In genomic region chr3:38346584-38347410, GRCh38 we compare ENCODE assay signal across 9 cellular contexts. TPM values are rescaled to one million over a fixed set of nuclear protein-coding genes. Genes with fewer than 3 reads are reported as not detected.
A peak's percentile ranks its signal among the peaks of the same experiment; 100 is the strongest.
DNase-seq lines count a peak whose midpoint lies in the region; ATAC-seq lines count a peak whose summit lies in the region.
"Had no signal": no experiment of that assay in that cellular context is flagged by ENCODE, and none has a peak within 500 bp of the region (broad histone marks: within the 10 kb centered on the region; RNA-seq: fewer than 3 reads in every experiment).

Gene XYLB, plus strand, starts transcription at chr3:38346785. Its CDS starts 84 bp downstream, at chr3:38346869.

- H3K4me1 ChIP-seq in duodenal mucosa (ENCODE audit: control insufficient read depth in 1 of 2, insufficient read depth in 2 of 2, low read length in 2 of 2) = peaks cover 5 to 9% of the 10 kb centered on the region in 2 donors

- H3K27me3 ChIP-seq in duodenal mucosa (ENCODE audit: control insufficient read depth in 1 of 2, insufficient read depth in 2 of 2, low read length in 2 of 2) = no peaks in the 10 kb centered on the region

- peak within 1 kb of the TSS; percentile 78 to 85 for H3K4me3 ChIP-seq in duodenal mucosa (ENCODE audit: low read depth in 1 of 2, low read length in 2 of 2)

- H3K36me3 ChIP-seq in duodenal mucosa (ENCODE audit: control insufficient read depth in 1 of 2, insufficient read depth in 2 of 2, low read length in 2 of 2) = peaks cover 0 to 3% of the 10 kb centered on the region in 2 donors

- H3K27ac ChIP-seq in duodenal mucosa (ENCODE audit: low read depth, low read length) = peak within 1 kb of the TSS; percentile 30
- H3K27ac ChIP-seq: epithelial cell of prostate had no signal

- peak within 1 kb of the TSS; percentile 69 to 72 for H3K9ac ChIP-seq in duodenal mucosa (ENCODE audit: low read depth in 1 of 2, low read length in 2 of 2)

- peak; percentile 85 for DNase-seq in Ammon's horn (ENCODE audit: low spot score)
- peak; percentile 68 for DNase-seq in NCI-H510A (lab: John Stamatoyannopoulos, UW)
- peak; percentile 57 to 60 for DNase-seq in activated CD4-positive, alpha-beta T cell treated with anti-CD3 and anti-CD28 coated beads, Interleukin-2, amount 50 U/mL, for 4 hours
- peak; percentile 84 to 87 for DNase-seq in lung microvascular endothelial cell (ENCODE audit: low read depth in 2 of 2)
- peak; percentile 39 to 65 (median 58) for DNase-seq in stimulated activated CD4-positive, alpha-beta T cell treated with anti-CD3 and anti-CD28 coated beads, TNF-alpha, amount 100 ng/mL, for 4 hours (ENCODE audit: low read depth in 3 of 3)

- ATAC-seq in GM18868 (IDR thresholded peaks at IDR 0.05; ENCODE audit: unreplicated experiment) (peak; percentile 98), HG03097 (IDR thresholded peaks at IDR 0.05; ENCODE audit: low FRiP score, unreplicated experiment) (peak; percentile 97)

- no peaks in the 10 kb centered on the region for H3K9me3 ChIP-seq in duodenal mucosa (ENCODE audit: control insufficient read depth in 1 of 2, low read length in 2 of 2)

RNA-seq across cellular contexts. Expression of gene XYLB, which starts in this region (rescaled TPM):
- total RNA-seq in lung microvascular endothelial cell = 1.3 and 1.8 TPM in 2 replicates

Comparison
In these comparisons a context has a peak if more than half of its experiments do, and no peak if none do; other contexts are left out.
1. Peak in every context shown above with its lines: DNase-seq, ATAC-seq, H3K4me3 ChIP-seq and H3K27ac ChIP-seq.